ENCODE assay signal across 16 cellular contexts in genomic region chr15:92053727-92054316, GRCh38.
DNase-seq lines count a peak whose midpoint lies in the region; ATAC-seq and TF ChIP-seq lines count a peak whose summit lies in the region.
"Had no signal": no experiment of that assay in that cellular context is flagged by ENCODE, and none has a peak within 500 bp of the region (broad histone marks: within the 10 kb centered on the region; RNA-seq: fewer than 3 reads in every experiment).

No MANE protein-coding gene starts in this region.

- no peak overlapping the region for H3K4me3 Mint-ChIP-seq in activated CD8-positive, alpha-beta T cell treated with anti-CD3 and anti-CD28 coated beads for 36 hours
- H3K4me3 Mint-ChIP-seq in activated CD8-positive, alpha-beta T cell treated with anti-CD3 and anti-CD28 coated beads, Interleukin-2, amount 10 ng/mL, durations not matched to agents 7 days and 5 days: no peak overlapping the region
- H3K4me3 Mint-ChIP-seq: activated CD4-positive, alpha-beta T cell treated with anti-CD3 and anti-CD28 coated beads, Interleukin-2, amount 10 ng/mL, durations not matched to agents 7 days and 5 days; activated naive CD4-positive, alpha-beta T cell treated with anti-CD3 and anti-CD28 coated beads for 36 hours; memory B cell had no signal

- H3K27ac ChIP-seq in Panc1 (ENCODE audit: low read length) (no peak overlapping the region), thoracic aorta (no peak overlapping the region)

- TF ChIP-seq CTCF in activated CD8-positive, alpha-beta T cell treated with anti-CD3 and anti-CD28 coated beads for 36 hours (IDR thresholded peaks at IDR 0.05): peak; percentile 18
- TF ChIP-seq CTCF in Panc1 (IDR thresholded peaks at IDR 0.05): peak; percentile 64
- peak; percentile 40 for TF ChIP-seq CTCF in fibroblast of mammary gland (conservative IDR thresholded peaks at IDR 0.05; ENCODE audit: control insufficient read depth, insufficient read depth, low read depth, low read length)
- TF ChIP-seq CTCF in thoracic aorta (IDR thresholded peaks at IDR 0.05): peak; percentile 25
- TF ChIP-seq CTCF in GM13977 (IDR thresholded peaks at IDR 0.05; ENCODE audit: extremely low read depth, insufficient read depth, missing control alignments): no peak

- no peaks in the 10 kb centered on the region for H3K27me3 Mint-ChIP-seq in activated CD8-positive, alpha-beta T cell treated with anti-CD3 and anti-CD28 coated beads for 36 hours
- no peaks in the 10 kb centered on the region for H3K27me3 Mint-ChIP-seq in activated CD8-positive, alpha-beta T cell treated with anti-CD3 and anti-CD28 coated beads, Interleukin-2, amount 10 ng/mL, durations not matched to agents 7 days and 5 days (ENCODE audit: low read depth)
- H3K27me3 Mint-ChIP-seq: activated CD4-positive, alpha-beta T cell treated with anti-CD3 and anti-CD28 coated beads, Interleukin-2, amount 10 ng/mL, durations not matched to agents 7 days and 5 days; memory B cell had no signal

- DNase-seq in activated CD8-positive, alpha-beta T cell treated with anti-CD3 and anti-CD28 coated beads for 36 hours: no peak
- no peak for DNase-seq in activated CD8-positive, alpha-beta T cell treated with anti-CD3 and anti-CD28 coated beads, Interleukin-2, amount 10 ng/mL, durations not matched to agents 7 days and 5 days
- DNase-seq in Panc1 (ENCODE audit: low read depth, low spot score): no peak
- no peak for DNase-seq in fibroblast of mammary gland (ENCODE audit: low read depth)
- no peak for DNase-seq in thoracic aorta (ENCODE audit: low spot score)
- no peak for DNase-seq in NCI-H1436 treated with DMSO at 0.1 percent for 48 hours (lab: John Stamatoyannopoulos, UW)
- DNase-seq in GM13977 (ENCODE audit: low spot score): no peak
- no peak for DNase-seq in SW480 (ENCODE audit: low spot score)
- DNase-seq: activated CD4-positive, alpha-beta T cell treated with anti-CD3 and anti-CD28 coated beads, Interleukin-2, amount 10 ng/mL, durations not matched to agents 7 days and 5 days; activated naive CD4-positive, alpha-beta T cell treated with anti-CD3 and anti-CD28 coated beads for 36 hours; dermis blood vessel endothelial cell; EL; NCI-H146; NCI-H774; T-helper 1 cell had no signal

- H3K9me3 Mint-ChIP-seq in activated CD8-positive, alpha-beta T cell treated with anti-CD3 and anti-CD28 coated beads for 36 hours: no peaks in the 10 kb centered on the region
- no peaks in the 10 kb centered on the region for H3K9me3 Mint-ChIP-seq in activated CD8-positive, alpha-beta T cell treated with anti-CD3 and anti-CD28 coated beads, Interleukin-2, amount 10 ng/mL, durations not matched to agents 7 days and 5 days (ENCODE audit: insufficient read depth)
- H3K9me3 Mint-ChIP-seq: activated CD4-positive, alpha-beta T cell treated with anti-CD3 and anti-CD28 coated beads, Interleukin-2, amount 10 ng/mL, durations not matched to agents 7 days and 5 days; memory B cell had no signal

- H3K36me3 ChIP-seq in Panc1 (ENCODE audit: control insufficient read depth, insufficient read depth, low read length) (no peaks in the 10 kb centered on the region), thoracic aorta (no peaks in the 10 kb centered on the region)

- no peaks in the 10 kb centered on the region for H3K4me1 Mint-ChIP-seq in activated CD8-positive, alpha-beta T cell treated with anti-CD3 and anti-CD28 coated beads for 36 hours (ENCODE audit: low read depth)
- H3K4me1 Mint-ChIP-seq in activated CD8-positive, alpha-beta T cell treated with anti-CD3 and anti-CD28 coated beads, Interleukin-2, amount 10 ng/mL, durations not matched to agents 7 days and 5 days (ENCODE audit: low read depth): no peaks in the 10 kb centered on the region
- H3K4me1 Mint-ChIP-seq: activated CD4-positive, alpha-beta T cell treated with anti-CD3 and anti-CD28 coated beads, Interleukin-2, amount 10 ng/mL, durations not matched to agents 7 days and 5 days; memory B cell had no signal

- no peak overlapping the region for H3K4me3 ChIP-seq in Panc1 (ENCODE audit: low read depth in 2 of 2, low read length in 2 of 2)
- no peak overlapping the region for H3K4me3 ChIP-seq in fibroblast of mammary gland (ENCODE audit: control insufficient read depth, low read depth, low read length)
- no peak overlapping the region for H3K4me3 ChIP-seq in thoracic aorta

- H3K4me1 ChIP-seq in Panc1 (ENCODE audit: control insufficient read depth, insufficient read depth, low read length) (no peaks in the 10 kb centered on the region), thoracic aorta (ENCODE audit: control insufficient read depth in 1 of 2, low read depth in 2 of 2) (peaks cover 0 to 28% of the 10 kb centered on the region in 2 donors)

- no peaks in the 10 kb centered on the region for H3K36me3 Mint-ChIP-seq in activated CD8-positive, alpha-beta T cell treated with anti-CD3 and anti-CD28 coated beads for 36 hours (ENCODE audit: low read depth)
- H3K36me3 Mint-ChIP-seq in activated CD8-positive, alpha-beta T cell treated with anti-CD3 and anti-CD28 coated beads, Interleukin-2, amount 10 ng/mL, durations not matched to agents 7 days and 5 days (ENCODE audit: low read depth): no peaks in the 10 kb centered on the region
- H3K36me3 Mint-ChIP-seq: memory B cell had no signal

- no peaks in the 10 kb centered on the region for H3K9me3 ChIP-seq in Panc1 (ENCODE audit: control insufficient read depth, insufficient read depth, low read depth, low read length)
- no peaks in the 10 kb centered on the region for H3K9me3 ChIP-seq in thoracic aorta

- no peak for ATAC-seq in activated CD8-positive, alpha-beta T cell treated with anti-CD3 and anti-CD28 coated beads for 36 hours
- no peak for ATAC-seq in activated CD8-positive, alpha-beta T cell treated with anti-CD3 and anti-CD28 coated beads, Interleukin-2, amount 10 ng/mL, durations not matched to agents 7 days and 5 days
- ATAC-seq in Panc1 (peak; percentile 58; the same call in 1 of the 2 replicates), thoracic aorta (ENCODE audit: insufficient number of reproducible peaks, low FRiP score, low read depth) (no peak)

- CTCF ChIA-PET in activated CD8-positive, alpha-beta T cell treated with anti-CD3 and anti-CD28 coated beads for 36 hours (lab: Charles Lee): interaction anchor here (0.6 kb wide), 1 partner anchor 556 kb away, joined by 3 read pairs; no protein-coding TSS in a partner anchor
- CTCF ChIA-PET in activated CD8-positive, alpha-beta T cell treated with anti-CD3 and anti-CD28 coated beads, Interleukin-2, amount 10 ng/mL, durations not matched to agents 7 days and 5 days (lab: Charles Lee): no interaction called here
- CTCF ChIA-PET in Panc1 (lab: Charles Lee): interaction anchor here (0.7 kb wide), 3 partner anchors 17 to 74 kb away, joined by 3 to 11 read pairs (median 5); no protein-coding TSS in a partner anchor

- POLR2A ChIA-PET in activated CD8-positive, alpha-beta T cell treated with anti-CD3 and anti-CD28 coated beads for 36 hours (lab: Charles Lee): interaction anchor here (0.8 kb wide), 1 partner anchor 13 kb away, joined by 3 read pairs; no protein-coding TSS in a partner anchor
- POLR2A ChIA-PET in activated CD8-positive, alpha-beta T cell treated with anti-CD3 and anti-CD28 coated beads, Interleukin-2, amount 10 ng/mL, durations not matched to agents 7 days and 5 days (lab: Charles Lee): no interaction called here
- POLR2A ChIA-PET in Panc1 (lab: Charles Lee): no interaction called here

- no TSS peak for BruUV-seq in Panc1 (replicated peaks; lab: Mats Ljungman, UMichigan)

- H3K27me3 ChIP-seq in Panc1 (ENCODE audit: control insufficient read depth, insufficient read depth, low read length): no peaks in the 10 kb centered on the region
- H3K27me3 ChIP-seq in thoracic aorta (replicated peaks; ENCODE audit: insufficient read depth): no peaks in the 10 kb centered on the region

- H3K27ac Mint-ChIP-seq in activated CD8-positive, alpha-beta T cell treated with anti-CD3 and anti-CD28 coated beads for 36 hours: no peak overlapping the region
- H3K27ac Mint-ChIP-seq in activated CD8-positive, alpha-beta T cell treated with anti-CD3 and anti-CD28 coated beads, Interleukin-2, amount 10 ng/mL, durations not matched to agents 7 days and 5 days: no peak overlapping the region
- H3K27ac Mint-ChIP-seq: activated CD4-positive, alpha-beta T cell treated with anti-CD3 and anti-CD28 coated beads, Interleukin-2, amount 10 ng/mL, durations not matched to agents 7 days and 5 days; activated naive CD4-positive, alpha-beta T cell treated with anti-CD3 and anti-CD28 coated beads for 36 hours; memory B cell had no signal

- intact Hi-C loops in activated CD8-positive, alpha-beta T cell treated with anti-CD3 and anti-CD28 coated beads for 36 hours (cut with micrococcal nuclease): no loop called here
- intact Hi-C loops in Panc1 (cut with micrococcal nuclease; ENCODE audit: unreplicated experiment): no loop called here

- in situ Hi-C loops in Panc1 (cut with HindIII; ENCODE audit: low pct_unique_long_range_greater_than_20kb, low sequenced_read_pairs) (no loop called here), GM13977 (cut with MboI; ENCODE audit: low pct_unique_long_range_greater_than_20kb, low sequenced_read_pairs, unreplicated experiment) (no loop called here)
